ENCODE assay signal across 11 cellular contexts in the genomic region with DNA sequence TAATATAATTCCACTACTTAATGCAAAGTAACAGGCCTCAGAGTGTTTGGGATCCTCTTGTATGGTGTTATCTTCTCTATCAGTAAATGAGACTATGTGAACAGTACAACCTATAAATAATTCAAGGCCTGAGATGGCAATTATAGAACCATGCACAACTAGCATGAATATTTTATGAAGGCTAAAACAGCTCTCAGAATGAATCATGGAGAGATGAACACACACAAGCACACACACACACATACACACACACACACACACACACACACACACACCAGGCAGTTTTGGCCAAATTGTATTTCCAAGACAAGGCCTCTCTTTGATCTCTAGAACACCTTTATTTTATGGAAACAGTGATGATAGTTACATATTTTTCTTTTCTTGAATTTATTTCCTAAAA.
DNase-seq lines count a peak whose midpoint lies in the region; ATAC-seq lines count a peak whose summit lies in the region.
"Had no signal": no experiment of that assay in that cellular context is flagged by ENCODE, and none has a peak within 500 bp of the region (broad histone marks: within the 10 kb centered on the region; RNA-seq: fewer than 3 reads in every experiment).

No MANE protein-coding gene starts in this region.

- H3K4me3 Mint-ChIP-seq in central memory CD8-positive, alpha-beta T cell = peak overlapping the region; percentile 69

- H3K27ac Mint-ChIP-seq in central memory CD8-positive, alpha-beta T cell (ENCODE audit: low read depth) = peak overlapping the region; percentile 65

- H3K9me3 ChIP-seq in skeletal muscle satellite cell (replicated peaks; ENCODE audit: low read length) = no peaks in the 10 kb centered on the region

- H3K36me3 Mint-ChIP-seq in central memory CD8-positive, alpha-beta T cell (ENCODE audit: insufficient read depth) = no peaks in the 10 kb centered on the region

- H3K27me3 ChIP-seq in skeletal muscle satellite cell (ENCODE audit: control insufficient read depth, insufficient read depth, low read length) = no peaks in the 10 kb centered on the region

- no peaks in the 10 kb centered on the region for H3K9me3 Mint-ChIP-seq in central memory CD8-positive, alpha-beta T cell

- peaks cover 23% of the 10 kb centered on the region for H3K4me1 Mint-ChIP-seq in central memory CD8-positive, alpha-beta T cell

- H3K4me3 ChIP-seq in skeletal muscle satellite cell (ENCODE audit: low read length) = peak overlapping the region; percentile 56

- peak overlapping the region; percentile 26 for H3K9ac ChIP-seq in skeletal muscle satellite cell (ENCODE audit: low read depth, low read length)

- H3K4me2 ChIP-seq in skeletal muscle satellite cell (ENCODE audit: low read length) = peak overlapping the region; percentile 79

- peaks cover 10% of the 10 kb centered on the region for H3K4me1 ChIP-seq in skeletal muscle satellite cell (ENCODE audit: control insufficient read depth, insufficient read depth, low read length)

- peaks cover 29% of the 10 kb centered on the region for H3K27me3 Mint-ChIP-seq in central memory CD8-positive, alpha-beta T cell

- ATAC-seq in central memory CD8-positive, alpha-beta T cell (replicated peaks; ENCODE audit: extremely low read depth, poor library complexity, severe bottlenecking) = peak; percentile 19

- H3K36me3 ChIP-seq in skeletal muscle satellite cell (ENCODE audit: insufficient read depth, low read length) = no peaks in the 10 kb centered on the region

- DNase-seq in activated CD4-positive, alpha-beta T cell treated with anti-CD3 and anti-CD28 coated beads for 4 hours = peak; percentile 2 to 5
- no peak for DNase-seq in activated CD4-positive, alpha-beta T cell treated with anti-CD3 and anti-CD28 coated beads, Interleukin-2, amount 50 U/mL, for 48 hours
- DNase-seq in NCI-H1694 treated with DMSO at 0.1 percent for 48 hours (lab: John Stamatoyannopoulos, UW) (peak; percentile 15), DMS114 treated with DMSO at 0.1 percent for 48 hours (lab: John Stamatoyannopoulos, UW; ENCODE audit: unreplicated experiment) (no peak), HPDE6-E6E7 (ENCODE audit: extremely low spot score) (no peak), NCI-H2107 treated with DMSO at 0.1 percent for 48 hours (lab: John Stamatoyannopoulos, UW; ENCODE audit: unreplicated experiment) (no peak)
- DNase-seq in central memory CD8-positive, alpha-beta T cell (ENCODE audit: low spot score in 2 of 2) = no peak
- DNase-seq: activated naive CD4-positive, alpha-beta T cell; islet precursor cell; SW 1271 had no signal

Comparison
In these comparisons a context has a peak if more than half of its experiments do, and no peak if none do; other contexts are left out.
1. DNase-seq: peak in activated CD4-positive, alpha-beta T cell treated with anti-CD3 and anti-CD28 coated beads for 4 hours (2 of 2) and NCI-H1694 treated with DMSO at 0.1 percent for 48 hours (single experiment); none in activated CD4-positive, alpha-beta T cell treated with anti-CD3 and anti-CD28 coated beads, Interleukin-2, amount 50 U/mL, for 48 hours (0 of 2), central memory CD8-positive, alpha-beta T cell (0 of 2), DMS114 treated with DMSO at 0.1 percent for 48 hours (single experiment), HPDE6-E6E7 (single experiment) and NCI-H2107 treated with DMSO at 0.1 percent for 48 hours (single experiment).